Comparison of ENCODE assay signal across 26 cellular contexts in the genomic region with DNA sequence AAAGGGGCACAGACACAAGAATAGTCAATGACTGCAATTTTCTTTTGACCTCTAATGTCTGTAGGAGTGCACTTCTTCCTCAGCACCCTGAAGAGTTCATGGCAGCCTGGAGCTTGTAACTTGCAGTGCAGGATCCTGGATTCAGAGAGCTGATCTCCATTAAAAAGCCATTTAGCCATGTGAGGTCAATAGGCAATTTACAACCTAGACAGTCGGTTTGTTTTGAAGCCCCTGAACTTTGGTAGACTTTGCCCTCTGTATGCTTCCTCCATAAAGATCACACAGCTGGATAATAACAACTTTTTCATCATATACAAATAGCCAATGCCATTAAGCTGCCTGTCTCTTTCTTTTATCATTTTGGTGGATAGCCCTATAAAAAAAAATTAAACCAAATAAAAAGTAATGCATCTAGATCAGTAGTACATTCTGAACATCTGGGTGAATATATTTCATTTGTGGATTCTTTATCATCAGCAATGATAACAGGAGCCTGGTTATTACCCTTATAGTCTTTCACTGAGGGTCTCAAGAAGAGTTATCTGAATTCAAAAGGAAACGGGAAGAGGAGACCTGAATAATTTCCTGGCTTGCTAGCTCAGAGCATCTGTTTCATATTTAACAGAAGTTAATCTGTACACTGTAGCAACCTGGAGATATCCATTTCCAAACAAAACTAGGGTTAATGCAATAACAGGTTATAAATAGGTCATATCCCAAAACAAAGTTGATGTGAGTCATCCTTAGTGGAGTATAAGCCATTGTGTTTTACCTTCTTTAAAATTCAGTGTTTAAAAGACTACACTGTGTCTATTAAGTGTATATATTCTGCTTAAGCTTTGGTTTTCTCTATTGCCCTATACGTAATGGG.
DNase-seq lines count a peak whose midpoint lies in the region; ATAC-seq, FAIRE-seq and TF ChIP-seq lines count a peak whose summit lies in the region.
"Had no signal": no experiment of that assay in that cellular context is flagged by ENCODE, and none has a peak within 500 bp of the region (broad histone marks: within the 10 kb centered on the region; RNA-seq: fewer than 3 reads in every experiment).

No MANE protein-coding gene starts in this region.

- 0 out of 2 replicates have a peak overlapping the region, but pooled peaks have one; percentile 31 for H3K27ac ChIP-seq in PC-9
- H3K27ac ChIP-seq in endothelial cell of umbilical vein (ENCODE audit: insufficient read depth, low read depth, low read length), result no peak overlapping the region
- no peak overlapping the region for H3K27ac ChIP-seq in H9 (ENCODE audit: insufficient read length, low read depth, low read length)
- no peak overlapping the region for H3K27ac ChIP-seq in naive thymus-derived CD4-positive, alpha-beta T cell (ENCODE audit: low read depth, low read length)
- H3K27ac ChIP-seq: cardiac muscle cell, foreskin keratinocyte, sigmoid colon, upper lobe of left lung had no signal

- TF ChIP-seq CTCF in AG10803 (conservative IDR thresholded peaks at IDR 0.05; ENCODE audit: low read length) (no peak), PC-9 (conservative IDR thresholded peaks at IDR 0.05) (no peak), endothelial cell of umbilical vein (IDR thresholded peaks at IDR 0.05; ENCODE audit: extremely low read depth in 1 of 2, insufficient read depth in 1 of 2, low read depth in 1 of 2, low read length in 2 of 2) (no peak), mesothelial cell of epicardium (IDR thresholded peaks at IDR 0.05; ENCODE audit: unreplicated experiment) (no peak), H9 (conservative IDR thresholded peaks at IDR 0.05) (no peak)

- H3K36me3 ChIP-seq in PC-9 (ENCODE audit: low read depth) (no peaks in the 10 kb centered on the region), endothelial cell of umbilical vein (ENCODE audit: control insufficient read depth in 2 of 2, extremely low read depth in 1 of 2, insufficient read depth in 2 of 2, low read length in 2 of 2) (no peaks in the 10 kb centered on the region)
- H3K36me3 ChIP-seq in naive thymus-derived CD4-positive, alpha-beta T cell (ENCODE audit: control insufficient read depth in 2 of 3, insufficient read depth in 3 of 3, low read length in 3 of 3), result no peaks in the 10 kb centered on the region
- H3K36me3 ChIP-seq: cardiac muscle cell, MG63, sigmoid colon, upper lobe of left lung had no signal

- peak; percentile 59 for FAIRE-seq in endothelial cell of umbilical vein (lab: Jason Lieb, UNC)

- no peak overlapping the region for H2BK5ac ChIP-seq in H9 (ENCODE audit: insufficient read length, low read length)

- H4K5ac ChIP-seq in H9 (ENCODE audit: insufficient read length, low read depth, low read length), result no peak overlapping the region

- H3K27me3 ChIP-seq in PC-9 (ENCODE audit: insufficient read depth, low read depth) (no peaks in the 10 kb centered on the region), endothelial cell of umbilical vein (ENCODE audit: control insufficient read depth in 2 of 2, insufficient read depth in 2 of 2, low read length in 2 of 2) (no peaks in the 10 kb centered on the region), H9 (ENCODE audit: insufficient read depth, low read length) (no peaks in the 10 kb centered on the region)
- no peaks in the 10 kb centered on the region for H3K27me3 ChIP-seq in naive thymus-derived CD4-positive, alpha-beta T cell (ENCODE audit: control insufficient read depth in 2 of 2, insufficient read depth in 2 of 2, low read length in 2 of 2)
- H3K27me3 ChIP-seq: cardiac muscle cell, foreskin keratinocyte, MG63, sigmoid colon, upper lobe of left lung had no signal

- H3K4me1 ChIP-seq in PC-9 (replicated peaks; ENCODE audit: insufficient read depth) (peaks cover 12% of the 10 kb centered on the region), endothelial cell of umbilical vein (ENCODE audit: control insufficient read depth, extremely low read depth, insufficient read depth, low read length) (peaks cover 9% of the 10 kb centered on the region), H9 (ENCODE audit: insufficient read depth, low read length) (no peaks in the 10 kb centered on the region)
- H3K4me1 ChIP-seq in naive thymus-derived CD4-positive, alpha-beta T cell (ENCODE audit: control insufficient read depth in 2 of 2, insufficient read depth in 2 of 2, low read length in 2 of 2), result no peaks in the 10 kb centered on the region
- H3K4me1 ChIP-seq: foreskin keratinocyte, upper lobe of left lung had no signal

- H2BK120ac ChIP-seq in H9 (ENCODE audit: low read depth, low read length, poor library complexity, severe bottlenecking), result no peak overlapping the region

- H3K23ac ChIP-seq in H9 (ENCODE audit: insufficient read length, low read depth, low read length), result no peak overlapping the region

- H3K4me3 ChIP-seq in AG10803 (ENCODE audit: low read length), result no peak overlapping the region
- H3K4me3 ChIP-seq in PC-9, result no peak overlapping the region
- no peak overlapping the region for H3K4me3 ChIP-seq in endothelial cell of umbilical vein (replicated peaks in 1 of 3; ENCODE audit: insufficient read depth in 1 of 3, low read depth in 1 of 3, low read length in 3 of 3)
- H3K4me3 ChIP-seq in naive thymus-derived CD4-positive, alpha-beta T cell (ENCODE audit: low read length), result no peak overlapping the region
- H3K4me3 ChIP-seq: cardiac muscle cell, MG63, sigmoid colon, upper lobe of left lung had no signal

- no peaks in the 10 kb centered on the region for H3F3A ChIP-seq in PC-9 (ENCODE audit: insufficient read depth, low read depth)

- no peak overlapping the region for H3K4me3 Mint-ChIP-seq in mesothelial cell of epicardium
- no peak overlapping the region for H3K4me3 Mint-ChIP-seq in H9
- no peak overlapping the region for H3K4me3 Mint-ChIP-seq in naive thymus-derived CD4-positive, alpha-beta T cell
- H3K4me3 Mint-ChIP-seq: activated T-helper 17 cell treated with anti-CD3 and anti-CD28 coated beads, Interleukin-2, amount 50 U/mL, for 72 hours; CD4-positive, CD25-positive, alpha-beta regulatory T cell; stimulated activated naive CD8-positive, alpha-beta T cell treated with anti-CD3 and anti-CD28 coated beads, Interleukin-15, Interleukin-2, amounts not matched to agents 100 ng/mL and 50 ng/mL, for 24 hours had no signal

- no peak overlapping the region for H2AK5ac ChIP-seq in H9 (ENCODE audit: insufficient read length, low read length)

- no peak for ATAC-seq in naive thymus-derived CD4-positive, alpha-beta T cell
- ATAC-seq: activated T-helper 17 cell treated with anti-CD3 and anti-CD28 coated beads, Interleukin-2, amount 50 U/mL, for 72 hours; foreskin keratinocyte had no signal

- no peak overlapping the region for H3K14ac ChIP-seq in H9 (ENCODE audit: insufficient read depth, low read length)

- no peak for TF ChIP-seq POLR2A in endothelial cell of umbilical vein (IDR thresholded peaks at IDR 0.05; ENCODE audit: low read depth, low read length)

- H3K9ac ChIP-seq in endothelial cell of umbilical vein (replicated peaks; ENCODE audit: extremely low read depth, insufficient read depth, low read length), result no peak overlapping the region
- no peak overlapping the region for H3K9ac ChIP-seq in H9 (ENCODE audit: extremely low read depth, insufficient read length, low read length)

- intact Hi-C loops in PC-9 (cut with micrococcal nuclease; ENCODE audit: unreplicated experiment) (no loop called here), endothelial cell of umbilical vein (cut with micrococcal nuclease) (no loop called here)
- intact Hi-C loops in naive thymus-derived CD4-positive, alpha-beta T cell (cut with micrococcal nuclease), result no loop called here

- no peaks in the 10 kb centered on the region for H3K9me2 ChIP-seq in PC-9 (ENCODE audit: insufficient read depth)

- H3K18ac ChIP-seq in H9 (ENCODE audit: insufficient read length, low read depth, low read length), result no peak overlapping the region

- no peak overlapping the region for H3K56ac ChIP-seq in H9 (ENCODE audit: insufficient read length, low read depth, low read length)

- POLR2A ChIA-PET in PC-9 (lab: Charles Lee; ENCODE audit: unreplicated experiment) (no interaction called here), endothelial cell of umbilical vein (lab: Charles Lee) (interaction anchor here (0.7 kb wide), 1 partner anchor 28 kb away, joined by 3 read pairs; no protein-coding TSS in a partner anchor)
- POLR2A ChIA-PET in naive thymus-derived CD4-positive, alpha-beta T cell (lab: Charles Lee), result no interaction called here

- H3K4me2 ChIP-seq in PC-9, result peak overlapping the region; percentile 26
- H3K4me2 ChIP-seq in endothelial cell of umbilical vein (ENCODE audit: insufficient read depth, low read length), result no peak overlapping the region
- no peak overlapping the region for H3K4me2 ChIP-seq in H9 (ENCODE audit: insufficient read depth, insufficient read length, low read length)

- H3K36me3 Mint-ChIP-seq in mesothelial cell of epicardium (no peaks in the 10 kb centered on the region), H9 (ENCODE audit: insufficient read depth in 1 of 3, low read depth in 3 of 3) (no peaks in the 10 kb centered on the region)
- no peaks in the 10 kb centered on the region for H3K36me3 Mint-ChIP-seq in naive thymus-derived CD4-positive, alpha-beta T cell
- H3K36me3 Mint-ChIP-seq: CD4-positive, CD25-positive, alpha-beta regulatory T cell had no signal

- no TSS peak for BruUV-seq in PC-9 (replicated peaks; lab: Mats Ljungman, UMichigan)
- BruUV-seq in endothelial cell of umbilical vein (replicated peaks; lab: Mats Ljungman, UMichigan), result no TSS peak

- no peaks in the 10 kb centered on the region for H3K9me1 ChIP-seq in endothelial cell of umbilical vein (replicated peaks; ENCODE audit: control insufficient read depth, extremely low read depth, insufficient read depth, low read length)

- H4K91ac ChIP-seq in H9 (ENCODE audit: insufficient read length, low read depth, low read length), result no peak overlapping the region

- DNase-seq in AG10803 (ENCODE audit: low read depth), result peak; percentile 27
- DNase-seq in PC-9, result no peak
- DNase-seq in endothelial cell of umbilical vein (ENCODE audit: low read depth, low spot score), result peak; percentile 54
- DNase-seq in mesothelial cell of epicardium (ENCODE audit: low spot score in 2 of 2, unreplicated experiment in 2 of 2), result no peak
- DNase-seq in activated CD4-positive, alpha-beta T cell treated with anti-CD3 and anti-CD28 coated beads for 48 hours, result no peak
- no peak for DNase-seq in stimulated activated CD4-positive, alpha-beta T cell treated with anti-CD3 and anti-CD28 coated beads, Interleukin-15, amount 100 ng/mL, for 24 hours
- DNase-seq in H9, result no peak
- no peak for DNase-seq in naive thymus-derived CD4-positive, alpha-beta T cell
- DNase-seq: ACHN; activated CD4-positive, CD25-positive, alpha-beta regulatory T cell treated with anti-CD3 and anti-CD28 coated beads, Interleukin-2, amount 50 U/mL, for 72 hours; CD4-positive, CD25-positive, alpha-beta regulatory T cell; DMS79 treated with DMSO at 0.1 percent for 48 hours; foreskin keratinocyte; kidney glomerular epithelial cell; MG63; midbrain; NCI-H345; occipital lobe; SIG-M5; sigmoid colon; stimulated activated CD4-positive, alpha-beta T cell treated with anti-CD3 and anti-CD28 coated beads, Interleukin-2, amount 100 ng/mL, for 24 hours; T-helper 9 cell; upper lobe of left lung had no signal

- H3K9me3 Mint-ChIP-seq in mesothelial cell of epicardium, result peaks cover 4% of the 10 kb centered on the region
- no peaks in the 10 kb centered on the region for H3K9me3 Mint-ChIP-seq in H9
- no peaks in the 10 kb centered on the region for H3K9me3 Mint-ChIP-seq in naive thymus-derived CD4-positive, alpha-beta T cell
- H3K9me3 Mint-ChIP-seq: activated T-helper 17 cell treated with anti-CD3 and anti-CD28 coated beads, Interleukin-2, amount 50 U/mL, for 72 hours; stimulated activated naive CD8-positive, alpha-beta T cell treated with anti-CD3 and anti-CD28 coated beads, Interleukin-15, Interleukin-2, amounts not matched to agents 100 ng/mL and 50 ng/mL, for 24 hours had no signal

- dilution Hi-C loops in endothelial cell of umbilical vein (cut with MboI; ENCODE audit: extremely low pct_ligation_motif_present, low sequenced_read_pairs), result no loop called here

- H3K79me1 ChIP-seq in H9 (ENCODE audit: insufficient read depth, low read depth, low read length, poor library complexity, severe bottlenecking), result no peaks in the 10 kb centered on the region

- no peak overlapping the region for H4K8ac ChIP-seq in H9 (replicated peaks; ENCODE audit: insufficient read length, low read depth, low read length)

- H3K27ac Mint-ChIP-seq in mesothelial cell of epicardium, result peak overlapping the region; percentile 78
- H3K27ac Mint-ChIP-seq in H9, result no peak overlapping the region
- no peak overlapping the region for H3K27ac Mint-ChIP-seq in naive thymus-derived CD4-positive, alpha-beta T cell
- H3K27ac Mint-ChIP-seq: activated T-helper 17 cell treated with anti-CD3 and anti-CD28 coated beads, Interleukin-2, amount 50 U/mL, for 72 hours; CD4-positive, CD25-positive, alpha-beta regulatory T cell; stimulated activated naive CD8-positive, alpha-beta T cell treated with anti-CD3 and anti-CD28 coated beads, Interleukin-15, Interleukin-2, amounts not matched to agents 100 ng/mL and 50 ng/mL, for 24 hours had no signal

- H3K4ac ChIP-seq in H9 (ENCODE audit: low read depth, low read length), result no peak overlapping the region

- H3T11ph ChIP-seq in H9 (ENCODE audit: low read length), result no peak overlapping the region

- no CpG with 5 or more reads among the region's 3 CpGs for WGBS in H9 (ENCODE audit: extremely low coverage, insufficient read length, low lambda C conversion rate)

- no peak overlapping the region for H2BK15ac ChIP-seq in H9 (ENCODE audit: low read depth, low read length)

- no peak overlapping the region for H2BK12ac ChIP-seq in H9 (ENCODE audit: insufficient read length, low read depth, low read length)

- no peaks in the 10 kb centered on the region for H3K23me2 ChIP-seq in H9 (ENCODE audit: insufficient read length, low read depth, low read length, poor library complexity, severe bottlenecking)

- no peaks in the 10 kb centered on the region for H4K20me1 ChIP-seq in PC-9 (ENCODE audit: insufficient read depth)
- no peaks in the 10 kb centered on the region for H4K20me1 ChIP-seq in endothelial cell of umbilical vein (replicated peaks; ENCODE audit: control insufficient read depth, extremely low read depth, insufficient read depth, low read length)
- H4K20me1 ChIP-seq in H9 (ENCODE audit: control insufficient read depth, insufficient read depth, insufficient read length), result no peaks in the 10 kb centered on the region

- no peaks in the 10 kb centered on the region for H3K27me3 Mint-ChIP-seq in mesothelial cell of epicardium (ENCODE audit: low read depth)
- H3K27me3 Mint-ChIP-seq in H9 (ENCODE audit: low read depth), result no peaks in the 10 kb centered on the region
- H3K27me3 Mint-ChIP-seq in naive thymus-derived CD4-positive, alpha-beta T cell, result peaks cover 0 to 29% (median 7%) of the 10 kb centered on the region in 5 donors
- H3K27me3 Mint-ChIP-seq: activated T-helper 17 cell treated with anti-CD3 and anti-CD28 coated beads, Interleukin-2, amount 50 U/mL, for 72 hours had no signal

- H3K4me1 Mint-ChIP-seq in mesothelial cell of epicardium (peaks cover 23% of the 10 kb centered on the region), H9 (peaks cover 2 to 11% of the 10 kb centered on the region in 2 experiments; a peak in 2 of 4 replicates)
- no peaks in the 10 kb centered on the region for H3K4me1 Mint-ChIP-seq in naive thymus-derived CD4-positive, alpha-beta T cell
- H3K4me1 Mint-ChIP-seq: activated T-helper 17 cell treated with anti-CD3 and anti-CD28 coated beads, Interleukin-2, amount 50 U/mL, for 72 hours; CD4-positive, CD25-positive, alpha-beta regulatory T cell had no signal

- H2AFZ ChIP-seq in PC-9 (peak overlapping the region; percentile 35; the same call in 1 of the 2 replicates), endothelial cell of umbilical vein (ENCODE audit: low read depth, low read length) (no peak overlapping the region), H9 (ENCODE audit: low read length) (no peak overlapping the region)

- CTCF ChIA-PET in PC-9 (lab: Charles Lee) (no interaction called here), endothelial cell of umbilical vein (lab: Charles Lee) (interaction anchor here (1.3 to 2.3 kb wide), 3 partner anchors 10 to 26 kb away, joined by 5 to 8 read pairs (median 6); no protein-coding TSS in a partner anchor)
- CTCF ChIA-PET in naive thymus-derived CD4-positive, alpha-beta T cell (lab: Charles Lee), result no interaction called here

- H3K9me3 ChIP-seq in PC-9 (ENCODE audit: insufficient read depth, low read depth) (peaks cover 11% of the 10 kb centered on the region), endothelial cell of umbilical vein (replicated peaks; ENCODE audit: control insufficient read depth, insufficient read depth, low read length) (no peaks in the 10 kb centered on the region), H9 (ENCODE audit: control insufficient read depth, low read depth, low read length) (no peaks in the 10 kb centered on the region)
- no peaks in the 10 kb centered on the region for H3K9me3 ChIP-seq in naive thymus-derived CD4-positive, alpha-beta T cell (ENCODE audit: control insufficient read depth in 2 of 3, low read length in 3 of 3)
- H3K9me3 ChIP-seq: MG63, sigmoid colon, upper lobe of left lung had no signal

- H2BK20ac ChIP-seq in H9 (ENCODE audit: low read depth, low read length, poor library complexity, severe bottlenecking), result no peak overlapping the region

- H3K79me2 ChIP-seq in PC-9 (ENCODE audit: low read depth) (no peaks in the 10 kb centered on the region), endothelial cell of umbilical vein (ENCODE audit: control insufficient read depth, insufficient read depth, low read length) (no peaks in the 10 kb centered on the region), H9 (ENCODE audit: insufficient read depth, low read length) (no peaks in the 10 kb centered on the region)

Comparison
In these comparisons a context has a peak if more than half of its experiments do, and no peak if none do; other contexts are left out.
1. DNase-seq: peak in AG10803 (single experiment) and endothelial cell of umbilical vein (single experiment); none in PC-9 (0 of 2), mesothelial cell of epicardium (0 of 2), activated CD4-positive, alpha-beta T cell treated with anti-CD3 and anti-CD28 coated beads for 48 hours (single experiment), stimulated activated CD4-positive, alpha-beta T cell treated with anti-CD3 and anti-CD28 coated beads, Interleukin-15, amount 100 ng/mL, for 24 hours (single experiment), H9 (single experiment) and naive thymus-derived CD4-positive, alpha-beta T cell (0 of 9).